In genomic region chr15:41775651-41776050, GRCh38 we compare ENCODE assay signal across 8 cellular contexts. TPM values are rescaled to one million over a fixed set of nuclear protein-coding genes. Genes with fewer than 3 reads are reported as not detected.
DNase-seq lines count a peak whose midpoint lies in the region; ATAC-seq and TF ChIP-seq lines count a peak whose summit lies in the region.

No MANE protein-coding gene starts in this region.

- ATAC-seq in activated naive CD8-positive, alpha-beta T cell treated with anti-CD3 and anti-CD28 coated beads, Interleukin-2, amount 50 U/mL, for 24 hours, result no peak
- ATAC-seq in HG03571 (IDR thresholded peaks at IDR 0.05; ENCODE audit: unreplicated experiment), result no peak
- ATAC-seq in GM21526 (IDR thresholded peaks at IDR 0.05; ENCODE audit: low FRiP score, unreplicated experiment), result no peak

- no peak for DNase-seq in activated naive CD4-positive, alpha-beta T cell treated with anti-CD3 and anti-CD28 coated beads for 36 hours
- no peak for DNase-seq in activated naive CD4-positive, alpha-beta T cell treated with anti-CD3 and anti-CD28 coated beads, Interleukin-2, amount 50 U/mL, for 16 hours
- no peak for DNase-seq in activated naive CD8-positive, alpha-beta T cell treated with anti-CD3 and anti-CD28 coated beads, Interleukin-2, amount 50 U/mL, for 24 hours
- no peak for DNase-seq in kidney epithelial cell (ENCODE audit: low read depth)
- no peak for DNase-seq in tibial artery
- DNase-seq in A172 (ENCODE audit: low spot score), result no peak

- H3K9me3 Mint-ChIP-seq in activated naive CD4-positive, alpha-beta T cell treated with anti-CD3 and anti-CD28 coated beads for 36 hours, result no peaks in the 10 kb centered on the region
- H3K9me3 Mint-ChIP-seq in activated naive CD8-positive, alpha-beta T cell treated with anti-CD3 and anti-CD28 coated beads, Interleukin-2, amount 50 U/mL, for 24 hours, result no peaks in the 10 kb centered on the region

- H3K36me3 ChIP-seq in kidney epithelial cell (ENCODE audit: control insufficient read depth, insufficient read depth, low read length), result no peaks in the 10 kb centered on the region
- no peaks in the 10 kb centered on the region for H3K36me3 ChIP-seq in tibial artery

- no peaks in the 10 kb centered on the region for H3K36me3 Mint-ChIP-seq in activated naive CD4-positive, alpha-beta T cell treated with anti-CD3 and anti-CD28 coated beads for 36 hours (ENCODE audit: low read depth)
- no peaks in the 10 kb centered on the region for H3K36me3 Mint-ChIP-seq in activated naive CD8-positive, alpha-beta T cell treated with anti-CD3 and anti-CD28 coated beads, Interleukin-2, amount 50 U/mL, for 24 hours (ENCODE audit: low read depth)

- peaks cover 0 to 53% (median 38%) of the 10 kb centered on the region in 4 donors for H3K4me1 ChIP-seq in tibial artery

- H3K4me1 Mint-ChIP-seq in activated naive CD4-positive, alpha-beta T cell treated with anti-CD3 and anti-CD28 coated beads for 36 hours (ENCODE audit: low read depth), result peaks cover 70% of the 10 kb centered on the region
- H3K4me1 Mint-ChIP-seq in activated naive CD8-positive, alpha-beta T cell treated with anti-CD3 and anti-CD28 coated beads, Interleukin-2, amount 50 U/mL, for 24 hours, result peaks cover 64% of the 10 kb centered on the region

- no peak overlapping the region for H3K27ac Mint-ChIP-seq in activated naive CD4-positive, alpha-beta T cell treated with anti-CD3 and anti-CD28 coated beads for 36 hours
- H3K27ac Mint-ChIP-seq in activated naive CD8-positive, alpha-beta T cell treated with anti-CD3 and anti-CD28 coated beads, Interleukin-2, amount 50 U/mL, for 24 hours, result peak overlapping the region; percentile 76

- H3K27me3 Mint-ChIP-seq in activated naive CD4-positive, alpha-beta T cell treated with anti-CD3 and anti-CD28 coated beads for 36 hours (ENCODE audit: low read depth), result no peaks in the 10 kb centered on the region
- H3K27me3 Mint-ChIP-seq in activated naive CD8-positive, alpha-beta T cell treated with anti-CD3 and anti-CD28 coated beads, Interleukin-2, amount 50 U/mL, for 24 hours, result no peaks in the 10 kb centered on the region

- H3K4me3 Mint-ChIP-seq in activated naive CD4-positive, alpha-beta T cell treated with anti-CD3 and anti-CD28 coated beads for 36 hours, result peak overlapping the region; percentile 85
- H3K4me3 Mint-ChIP-seq in activated naive CD8-positive, alpha-beta T cell treated with anti-CD3 and anti-CD28 coated beads, Interleukin-2, amount 50 U/mL, for 24 hours, result peak overlapping the region; percentile 86

- intact Hi-C loops in activated naive CD4-positive, alpha-beta T cell treated with anti-CD3 and anti-CD28 coated beads for 36 hours (cut with micrococcal nuclease), result no loop called here
- intact Hi-C loops in tibial artery (cut with DNase I; ENCODE audit: low total_unique reads), result loop anchor here (10.0 kb wide), 1 partner anchor 129 kb away; no protein-coding TSS in a partner anchor

- peak overlapping the region; percentile 80 to 88 for H3K27ac ChIP-seq in tibial artery

- H3K27me3 ChIP-seq in kidney epithelial cell (ENCODE audit: control insufficient read depth, insufficient read depth, low read length) (no peaks in the 10 kb centered on the region), tibial artery (no peaks in the 10 kb centered on the region)

- TF ChIP-seq CTCF in kidney epithelial cell (IDR thresholded peaks at IDR 0.05; ENCODE audit: insufficient read depth, low read length, poor library complexity, severe bottlenecking) (no peak), tibial artery (IDR thresholded peaks at IDR 0.05) (no peak)

- peak overlapping the region; percentile 75 for H3K4me3 ChIP-seq in kidney epithelial cell (ENCODE audit: low read depth, low read length)
- peak overlapping the region; percentile 83 to 84 for H3K4me3 ChIP-seq in tibial artery

- CTCF ChIA-PET in activated naive CD4-positive, alpha-beta T cell treated with anti-CD3 and anti-CD28 coated beads for 36 hours (lab: Charles Lee), result interaction anchor here (0.9 to 7.0 kb wide), 5 partner anchors 8 to 56 kb away, joined by 3 to 177 read pairs (median 24); no protein-coding TSS in a partner anchor

- H3K9me3 ChIP-seq in tibial artery, result no peaks in the 10 kb centered on the region

RNA-seq across cellular contexts. Expression of gene MAPKBP1, which starts 1.4 kb away (rescaled TPM):
- 10 to 100 TPM; 13.8 to 13.9 TPM for total RNA-seq in activated naive CD4-positive, alpha-beta T cell treated with anti-CD3 and anti-CD28 coated beads for 36 hours
- 11.9 and 16.5 TPM in 2 replicates for total RNA-seq in kidney epithelial cell
- total RNA-seq in A172 (2014; rRNA removed; shearing (Covaris generic)), result 9.9 and 10.0 TPM in 2 replicates

RNA-seq across cellular contexts. Expression of gene JMJD7, which starts 52.2 kb away (rescaled TPM):
- total RNA-seq in activated naive CD4-positive, alpha-beta T cell treated with anti-CD3 and anti-CD28 coated beads for 36 hours, result 10 to 100 TPM; 18.7 to 19.8 TPM
- 14.0 and 16.0 TPM in 2 replicates for total RNA-seq in kidney epithelial cell
- 2.2 and 2.5 TPM in 2 replicates for total RNA-seq in A172 (2014; rRNA removed; shearing (Covaris generic))
